ENCODE assay signal across 33 cellular contexts in genomic region chr14:76336876-76337275, GRCh38. TPM values are rescaled to one million over a fixed set of nuclear protein-coding genes. Genes with fewer than 3 reads are reported as not detected.
"Had no signal": no experiment of that assay in that cellular context is flagged by ENCODE, and none has a peak within 500 bp of the region (broad histone marks: within the 10 kb centered on the region; RNA-seq: fewer than 3 reads in every experiment).

No MANE protein-coding gene starts in this region.

- H3K27ac Mint-ChIP-seq: activated B cell treated with CpG ODN at 0.5 μM for 24 hours; activated CD8-positive, alpha-beta T cell treated with anti-CD3 and anti-CD28 coated beads for 36 hours; activated naive CD4-positive, alpha-beta T cell treated with anti-CD3 and anti-CD28 coated beads, Interleukin-2, amount 50 U/mL, for 24 hours; activated naive CD8-positive, alpha-beta T cell treated with anti-CD3 and anti-CD28 coated beads, Interleukin-2, amount 10 ng/mL, durations not matched to agents 7 days and 5 days; activated T-helper 2 cell treated with anti-CD3 and anti-CD28 coated beads, Interferon-gamma antibody, Interleukin-2, Interleukin-4, amounts not matched to agents 10 μg/mL and 5 μg/mL and 100 μg/mL, durations not matched to agents 14 hours and 24 hours and 36 hours; effector memory CD8-positive, alpha-beta T cell; T-helper 17 cell; T-helper 2 cell treated with Interferon-gamma antibody and Interleukin-4, amounts not matched to agents 5 μg/mL and 100 μg/mL, for 36 hours had no signal

- H3K27ac ChIP-seq: ascending aorta, breast epithelium, cardiac muscle cell, esophagus muscularis mucosa, foreskin keratinocyte, gastrocnemius medialis, heart right ventricle, hepatocyte, WERI-Rb-1 had no signal

- H3K4me3 ChIP-seq: ascending aorta, cardiac muscle cell, esophagus muscularis mucosa, gastrocnemius medialis, hepatocyte had no signal

- H3K4me1 Mint-ChIP-seq: activated B cell treated with CpG ODN at 0.5 μM for 24 hours; activated naive CD4-positive, alpha-beta T cell treated with anti-CD3 and anti-CD28 coated beads, Interleukin-2, amount 50 U/mL, for 24 hours; activated naive CD8-positive, alpha-beta T cell treated with anti-CD3 and anti-CD28 coated beads, Interleukin-2, amount 10 ng/mL, durations not matched to agents 7 days and 5 days; central memory CD8-positive, alpha-beta T cell had no signal

- H3K4me2 ChIP-seq: hepatocyte had no signal

- H3K9me3 ChIP-seq: ascending aorta, breast epithelium, esophagus muscularis mucosa, gastrocnemius medialis, heart right ventricle had no signal

- ATAC-seq: activated CD4-positive, CD25-positive, alpha-beta regulatory T cell treated with anti-CD3 and anti-CD28 coated beads, Interleukin-2, amount 50 U/mL, for 24 hours; activated CD8-positive, alpha-beta T cell treated with anti-CD3 and anti-CD28 coated beads for 36 hours; activated T-cell treated with anti-CD3 and anti-CD28 coated beads, Interleukin-2, amount 50 U/mL, for 4 hours; effector memory CD8-positive, alpha-beta T cell; gastrocnemius medialis; heart right ventricle; T-helper 17 cell had no signal

- H3K36me3 ChIP-seq: ascending aorta, breast epithelium, cardiac muscle cell, esophagus muscularis mucosa, gastrocnemius medialis, heart right ventricle, WERI-Rb-1 had no signal

- H3K4me3 Mint-ChIP-seq: activated B cell treated with CpG ODN at 0.5 μM for 24 hours; activated CD8-positive, alpha-beta T cell treated with anti-CD3 and anti-CD28 coated beads for 36 hours; activated naive CD4-positive, alpha-beta T cell treated with anti-CD3 and anti-CD28 coated beads, Interleukin-2, amount 50 U/mL, for 24 hours; activated naive CD8-positive, alpha-beta T cell treated with anti-CD3 and anti-CD28 coated beads, Interleukin-2, amount 10 ng/mL, durations not matched to agents 7 days and 5 days; activated T-cell treated with anti-CD3 and anti-CD28 coated beads, Interleukin-2, amount 50 U/mL, for 4 hours; central memory CD8-positive, alpha-beta T cell; effector memory CD8-positive, alpha-beta T cell; T-helper 17 cell; T-helper 2 cell treated with Interferon-gamma antibody and Interleukin-4, amounts not matched to agents 5 μg/mL and 100 μg/mL, for 36 hours had no signal

- H3K4me1 ChIP-seq: ascending aorta, breast epithelium, esophagus muscularis mucosa, foreskin keratinocyte, gastrocnemius medialis, heart right ventricle had no signal

- H3K27me3 ChIP-seq: ascending aorta, cardiac muscle cell, gastrocnemius medialis had no signal

- DNase-seq: activated B cell treated with CpG ODN at 0.5 μM for 24 hours; activated CD4-positive, alpha-beta T cell treated with anti-CD3 and anti-CD28 coated beads for 48 hours; activated CD4-positive, alpha-beta T cell treated with anti-CD3 and anti-CD28 coated beads, Interleukin-2, amount 50 U/mL, for 1 hour; activated CD4-positive, alpha-beta T cell treated with anti-CD3 and anti-CD28 coated beads, Interleukin-2, amount 50 U/mL, for 48 hours; activated CD8-positive, alpha-beta memory T cell treated with anti-CD3 and anti-CD28 coated beads for 24 hours; activated CD8-positive, alpha-beta T cell treated with anti-CD3 and anti-CD28 coated beads for 36 hours; activated gamma-delta T cell treated with Interleukin-2 at 50 U/mL for 16 hours; activated naive CD4-positive, alpha-beta T cell treated with Interleukin-2 at 50 U/mL for 16 hours; activated naive CD8-positive, alpha-beta T cell treated with anti-CD3 and anti-CD28 coated beads, Interleukin-2, amount 10 ng/mL, durations not matched to agents 7 days and 5 days; activated T-cell treated with anti-CD3 and anti-CD28 coated beads, Interleukin-2, amount 50 U/mL, for 4 hours; cortex of kidney; dermis blood vessel endothelial cell; effector CD4-positive, alpha-beta T cell; effector memory CD8-positive, alpha-beta T cell; erythroblast; gastrocnemius medialis; heart right ventricle; T-helper 1 cell; T-helper 17 cell; T1000; WERI-Rb-1 had no signal

- H3K36me3 Mint-ChIP-seq: activated naive CD4-positive, alpha-beta T cell treated with anti-CD3 and anti-CD28 coated beads, Interleukin-2, amount 50 U/mL, for 24 hours; activated naive CD8-positive, alpha-beta T cell treated with anti-CD3 and anti-CD28 coated beads, Interleukin-2, amount 10 ng/mL, durations not matched to agents 7 days and 5 days; brain had no signal

- H3K9me3 Mint-ChIP-seq: activated B cell treated with CpG ODN at 0.5 μM for 24 hours; activated CD8-positive, alpha-beta T cell treated with anti-CD3 and anti-CD28 coated beads for 36 hours; activated naive CD4-positive, alpha-beta T cell treated with anti-CD3 and anti-CD28 coated beads, Interleukin-2, amount 50 U/mL, for 24 hours; activated naive CD8-positive, alpha-beta T cell treated with anti-CD3 and anti-CD28 coated beads, Interleukin-2, amount 10 ng/mL, durations not matched to agents 7 days and 5 days; activated T-cell treated with anti-CD3 and anti-CD28 coated beads, Interleukin-2, amount 50 U/mL, for 4 hours; activated T-helper 2 cell treated with anti-CD3 and anti-CD28 coated beads, Interferon-gamma antibody, Interleukin-2, Interleukin-4, amounts not matched to agents 10 μg/mL and 5 μg/mL and 100 μg/mL, durations not matched to agents 14 hours and 24 hours and 36 hours; central memory CD8-positive, alpha-beta T cell; effector memory CD8-positive, alpha-beta T cell; T-helper 2 cell treated with Interferon-gamma antibody and Interleukin-4, amounts not matched to agents 5 μg/mL and 100 μg/mL, for 36 hours had no signal

RNA-seq across cellular contexts. Expression of gene ESRRB, which starts 39.1 kb away (rescaled TPM):
- total RNA-seq: dermis blood vessel endothelial cell, foreskin keratinocyte had no signal
